In genomic region chr13:103539265-103539664, GRCh38 we compare ENCODE assay signal across 13 cellular contexts.
DNase-seq lines count a peak whose midpoint lies in the region; ATAC-seq and TF ChIP-seq lines count a peak whose summit lies in the region.
"Had no signal": no experiment of that assay in that cellular context is flagged by ENCODE, and none has a peak within 500 bp of the region (broad histone marks: within the 10 kb centered on the region; RNA-seq: fewer than 3 reads in every experiment).

No MANE protein-coding gene starts in this region.

- no peaks in the 10 kb centered on the region for H3K27me3 Mint-ChIP-seq in neural crest cell (ENCODE audit: low read depth)
- H3K27me3 Mint-ChIP-seq in CD8-positive, alpha-beta memory T cell, result no peaks in the 10 kb centered on the region
- H3K27me3 Mint-ChIP-seq: CD4-positive, alpha-beta T cell; T-helper 17 cell had no signal

- H3F3A ChIP-seq in SK-N-SH (replicated peaks; ENCODE audit: insufficient read depth), result no peaks in the 10 kb centered on the region

- peak in 1 of 2 experiments; percentile 92; a peak in 2 of 4 replicates for TF ChIP-seq EP300 in SK-N-SH (IDR thresholded peaks at IDR 0.05; ENCODE audit: borderline replicate concordance in 1 of 2, low read depth in 1 of 2, low read length in 1 of 2)

- peak overlapping the region in 1 of 2 experiments; percentile 97; a peak in 2 of 4 replicates for H3K27ac ChIP-seq in SK-N-SH (ENCODE audit: low read depth in 2 of 2, low read length in 1 of 2)
- H3K27ac ChIP-seq in CD8-positive, alpha-beta memory T cell (ENCODE audit: low read depth, low read length), result no peak overlapping the region
- H3K27ac ChIP-seq: skin epidermis, vagina had no signal

- H3K27ac Mint-ChIP-seq in neural crest cell (ENCODE audit: unreplicated experiment), result no peak overlapping the region
- H3K27ac Mint-ChIP-seq in CD8-positive, alpha-beta memory T cell, result no peak overlapping the region
- H3K27ac Mint-ChIP-seq: CD4-positive, alpha-beta T cell; T-helper 17 cell had no signal

- H3K4me1 ChIP-seq in SK-N-SH (ENCODE audit: control insufficient read depth in 1 of 2, insufficient read depth in 2 of 2, low read depth in 1 of 2, low read length in 1 of 2), result peaks cover 0 to 9% of the 10 kb centered on the region in 2 experiments; a peak in 2 of 4 replicates
- H3K4me1 ChIP-seq in CD8-positive, alpha-beta memory T cell (ENCODE audit: insufficient read depth, low read length), result no peaks in the 10 kb centered on the region
- H3K4me1 ChIP-seq: vagina had no signal

- no peaks in the 10 kb centered on the region for H4K20me1 ChIP-seq in SK-N-SH (ENCODE audit: insufficient read depth)

- peak overlapping the region; percentile 24 for H3K4me3 Mint-ChIP-seq in neural crest cell
- no peak overlapping the region for H3K4me3 Mint-ChIP-seq in CD8-positive, alpha-beta memory T cell
- H3K4me3 Mint-ChIP-seq: CD4-positive, alpha-beta T cell; T-helper 17 cell had no signal

- DNase-seq in NCI-H2081 (lab: John Stamatoyannopoulos, UW) (peak; percentile 57 to 93), SK-N-SH (peak; percentile 45), neural crest cell (ENCODE audit: low read depth, low spot score) (peak; percentile 9), NK-92 (lab: John Stamatoyannopoulos, UW; ENCODE audit: unreplicated experiment) (no peak)
- no peak for DNase-seq in stimulated activated CD4-positive, alpha-beta T cell treated with anti-CD3 and anti-CD28 coated beads, Interleukin-1b, Interleukin-23, amount 100 ng/mL, for 48 hours
- DNase-seq in CD8-positive, alpha-beta memory T cell, result no peak
- DNase-seq: CD4-positive, alpha-beta T cell; NCI-H446; T-helper 17 cell had no signal

- no peaks in the 10 kb centered on the region for H3K9me2 ChIP-seq in SK-N-SH

- peaks cover 8% of the 10 kb centered on the region; the same call in 1 of the 2 replicates for H3K9me3 ChIP-seq in SK-N-SH
- no peaks in the 10 kb centered on the region for H3K9me3 ChIP-seq in CD8-positive, alpha-beta memory T cell (ENCODE audit: low read length)
- H3K9me3 ChIP-seq: vagina had no signal

- ATAC-seq in GM19467 (IDR thresholded peaks at IDR 0.05; ENCODE audit: unreplicated experiment) (peak; percentile 65), HG02938 (IDR thresholded peaks at IDR 0.05; ENCODE audit: unreplicated experiment) (no peak)
- ATAC-seq: T-helper 17 cell had no signal

- H3K79me2 ChIP-seq in SK-N-SH (ENCODE audit: insufficient read depth), result no peaks in the 10 kb centered on the region

- H3K4me2 ChIP-seq in SK-N-SH, result no peak overlapping the region

- peaks cover 12% of the 10 kb centered on the region for H3K9me3 Mint-ChIP-seq in neural crest cell
- peaks cover 8 to 40% (median 15%) of the 10 kb centered on the region in 5 donors for H3K9me3 Mint-ChIP-seq in CD8-positive, alpha-beta memory T cell

- no peak for TF ChIP-seq CTCF in SK-N-SH (IDR thresholded peaks at IDR 0.05)
- TF ChIP-seq CTCF in neural crest cell (conservative IDR thresholded peaks at IDR 0.05), result peak; percentile 19

- H3K4me3 ChIP-seq in SK-N-SH (ENCODE audit: low read depth in 2 of 2, low read length in 1 of 2), result no peak overlapping the region; a peak in 1 of 4 replicates
- H3K4me3 ChIP-seq in CD8-positive, alpha-beta memory T cell (ENCODE audit: low read length), result no peak overlapping the region
- H3K4me3 ChIP-seq: skin epidermis, vagina had no signal

- peaks cover 19% of the 10 kb centered on the region for H3K4me1 Mint-ChIP-seq in neural crest cell
- H3K4me1 Mint-ChIP-seq in CD8-positive, alpha-beta memory T cell, result no peaks in the 10 kb centered on the region
- H3K4me1 Mint-ChIP-seq: T-helper 17 cell had no signal

- POLR2A ChIA-PET in SK-N-SH (lab: Yijun Ruan, JAX), result no interaction called here
- POLR2A ChIA-PET in CD8-positive, alpha-beta memory T cell (lab: Charles Lee), result no interaction called here

- H3K9ac ChIP-seq in SK-N-SH, result no peak overlapping the region

- H3K27me3 ChIP-seq in SK-N-SH (ENCODE audit: insufficient read depth), result no peaks in the 10 kb centered on the region
- H3K27me3 ChIP-seq in CD8-positive, alpha-beta memory T cell (ENCODE audit: insufficient read depth, low read length, poor library complexity, severe bottlenecking), result no peaks in the 10 kb centered on the region
- H3K27me3 ChIP-seq: vagina had no signal

- H2AFZ ChIP-seq in SK-N-SH (ENCODE audit: low read depth), result no peak overlapping the region

- TF ChIP-seq RAD21 in SK-N-SH (IDR thresholded peaks at IDR 0.05; ENCODE audit: low read length), result peak; percentile 63

- H3K36me3 Mint-ChIP-seq in neural crest cell (ENCODE audit: low read depth), result peaks cover 15% of the 10 kb centered on the region
- no peaks in the 10 kb centered on the region for H3K36me3 Mint-ChIP-seq in CD8-positive, alpha-beta memory T cell

- CTCF ChIA-PET in SK-N-SH (lab: Yijun Ruan, JAX), result interaction anchor here (0.7 to 0.9 kb wide), 2 partner anchors 41 to 467 kb away, joined by 3 to 4 read pairs; no protein-coding TSS in a partner anchor
- CTCF ChIA-PET in CD8-positive, alpha-beta memory T cell (lab: Charles Lee), result no interaction called here

- no peaks in the 10 kb centered on the region for H3K36me3 ChIP-seq in SK-N-SH (replicated peaks in 1 of 2; ENCODE audit: control insufficient read depth in 1 of 2, insufficient read depth in 2 of 2, low read length in 1 of 2)
- H3K36me3 ChIP-seq in CD8-positive, alpha-beta memory T cell (ENCODE audit: insufficient read depth, low read length), result no peaks in the 10 kb centered on the region
- H3K36me3 ChIP-seq: vagina had no signal

- 1% methylated on average over 3 of the region's 3 CpGs for WGBS in SK-N-SH (ENCODE audit: low lambda C conversion rate)

TF ChIP-seq in SK-N-SH, 30 proteins besides CTCF, POLR2A, EP300 and RAD21:
- TF ChIP-seq IRF3 (IDR thresholded peaks at IDR 0.05; ENCODE audit: low read depth, low read length) (no peak), ZBTB33 (IDR thresholded peaks at IDR 0.05; ENCODE audit: borderline replicate concordance, low read depth) (no peak), RFX5 (IDR thresholded peaks at IDR 0.05; ENCODE audit: low read length) (peak; percentile 40; the same call in 1 of the 2 replicates), RCOR1 (IDR thresholded peaks at IDR 0.05; ENCODE audit: low read length) (peak; percentile 70), TCF12 (IDR thresholded peaks at IDR 0.05) (peak; percentile 31; the same call in 1 of the 2 replicates), TEAD4 (IDR thresholded peaks at IDR 0.05; ENCODE audit: borderline replicate concordance, insufficient read depth) (no peak), NRF1 (IDR thresholded peaks at IDR 0.05; ENCODE audit: low read depth, low read length) (no peak), MXI1 (IDR thresholded peaks at IDR 0.05; ENCODE audit: low read depth, low read length) (peak; percentile 76), FOXJ3 (CRISPR knock-in tag; IDR thresholded peaks at IDR 0.05) (peak; percentile 64; the same call in 1 of the 2 replicates), GATA2 (CRISPR knock-in tag; IDR thresholded peaks at IDR 0.05) (peak; percentile 62), USF1 (IDR thresholded peaks at IDR 0.05; ENCODE audit: borderline replicate concordance, low read depth) (no peak), CHD2 (IDR thresholded peaks at IDR 0.05; ENCODE audit: low read length, partially characterized antibody) (peak; percentile 79)

Comparison
In these comparisons a context has a peak if more than half of its experiments do, and no peak if none do; other contexts are left out.
1. DNase-seq: peak in NCI-H2081 (2 of 2), SK-N-SH (single experiment) and neural crest cell (single experiment); none in stimulated activated CD4-positive, alpha-beta T cell treated with anti-CD3 and anti-CD28 coated beads, Interleukin-1b, Interleukin-23, amount 100 ng/mL, for 48 hours (single experiment), CD8-positive, alpha-beta memory T cell (0 of 5) and NK-92 (single experiment).